ENCODE assay signal across 1 cellular context in the genomic region with DNA sequence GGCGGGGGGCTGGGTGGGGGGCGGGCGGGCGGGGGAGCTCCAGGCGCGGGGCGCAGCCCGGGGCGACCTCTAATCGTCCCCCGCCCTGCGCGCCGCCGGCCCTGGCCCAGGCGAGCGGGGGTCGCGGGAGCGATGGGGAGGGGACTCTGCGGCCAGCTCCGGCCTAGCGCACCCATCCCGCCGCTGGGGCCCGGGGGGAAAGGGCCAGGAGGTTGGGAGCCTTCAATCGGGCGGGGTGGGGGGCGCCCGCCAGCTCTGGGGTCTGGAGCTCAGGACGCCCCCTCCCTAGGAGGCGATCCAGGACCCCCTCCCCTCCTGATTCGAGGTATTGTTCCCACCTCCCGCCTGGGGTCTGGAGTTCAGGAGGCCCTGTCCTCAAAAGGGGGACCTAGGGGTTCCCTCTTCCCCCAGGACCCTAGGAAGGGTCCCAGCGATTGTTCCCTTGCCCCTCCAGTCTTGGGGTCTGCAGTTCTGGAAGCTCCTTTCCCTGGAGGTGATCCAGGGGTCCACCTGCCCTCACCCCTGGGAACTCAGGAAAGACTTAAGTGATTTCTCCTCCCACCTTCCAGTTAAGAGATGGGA.
TF ChIP-seq lines count a peak whose summit lies in the region.

No MANE protein-coding gene starts in this region.

TF ChIP-seq in liver, 16 proteins besides CTCF, POLR2A, EP300 and RAD21 (continued from another document):
- TF ChIP-seq, protein P1, sequence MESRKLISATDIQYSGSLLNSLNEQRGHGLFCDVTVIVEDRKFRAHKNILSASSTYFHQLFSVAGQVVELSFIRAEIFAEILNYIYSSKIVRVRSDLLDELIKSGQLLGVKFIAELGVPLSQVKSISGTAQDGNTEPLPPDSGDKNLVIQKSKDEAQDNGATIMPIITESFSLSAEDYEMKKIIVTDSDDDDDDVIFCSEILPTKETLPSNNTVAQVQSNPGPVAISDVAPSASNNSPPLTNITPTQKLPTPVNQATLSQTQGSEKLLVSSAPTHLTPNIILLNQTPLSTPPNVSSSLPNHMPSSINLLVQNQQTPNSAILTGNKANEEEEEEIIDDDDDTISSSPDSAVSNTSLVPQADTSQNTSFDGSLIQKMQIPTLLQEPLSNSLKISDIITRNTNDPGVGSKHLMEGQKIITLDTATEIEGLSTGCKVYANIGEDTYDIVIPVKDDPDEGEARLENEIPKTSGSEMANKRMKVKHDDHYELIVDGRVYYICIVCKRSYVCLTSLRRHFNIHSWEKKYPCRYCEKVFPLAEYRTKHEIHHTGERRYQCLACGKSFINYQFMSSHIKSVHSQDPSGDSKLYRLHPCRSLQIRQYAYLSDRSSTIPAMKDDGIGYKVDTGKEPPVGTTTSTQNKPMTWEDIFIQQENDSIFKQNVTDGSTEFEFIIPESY (IDR thresholded peaks at IDR 0.05): no peak
- TF ChIP-seq HNF4A (conservative IDR thresholded peaks at IDR 0.05) (no peak), GABPA (IDR thresholded peaks at IDR 0.05 in 1 of 2, conservative IDR thresholded peaks at IDR 0.05 in 1 of 2) (no peak), JUND (IDR thresholded peaks at IDR 0.05) (no peak), SP1 (IDR thresholded peaks at IDR 0.05) (no peak), YY1 (IDR thresholded peaks at IDR 0.05) (no peak)
TF ChIP-seq in liver: peak in this region for 0.
